23 cellular contexts compared by ENCODE assay signal in genomic region chr10:78924319-78925003, GRCh38.
A peak's percentile ranks its signal among the peaks of the same experiment; 100 is the strongest.
DNase-seq lines count a peak whose midpoint lies in the region; ATAC-seq and TF ChIP-seq lines count a peak whose summit lies in the region.
"Had no signal": no experiment of that assay in that cellular context is flagged by ENCODE, and none has a peak within 500 bp of the region (broad histone marks: within the 10 kb centered on the region; RNA-seq: fewer than 3 reads in every experiment).

No MANE protein-coding gene starts in this region.

- H3K4me3 ChIP-seq in right atrium auricular region (no peak overlapping the region), left ventricle myocardium inferior (no peak overlapping the region), upper lobe of right lung (no peak overlapping the region)
- H3K4me3 ChIP-seq: lung, SJSA1, tibial artery had no signal

- H3K27me3 ChIP-seq in right atrium auricular region (no peaks in the 10 kb centered on the region), left ventricle myocardium inferior (ENCODE audit: low read depth) (no peaks in the 10 kb centered on the region), upper lobe of right lung (no peaks in the 10 kb centered on the region)
- H3K27me3 ChIP-seq: SJSA1 had no signal

- peak; percentile 71 for ATAC-seq in Right ventricle myocardium superior (ENCODE audit: poor library complexity)
- ATAC-seq in upper lobe of right lung = no peak
- ATAC-seq: activated naive CD4-positive, alpha-beta T cell treated with anti-CD3 and anti-CD28 coated beads, Interleukin-2, amount 50 U/mL, for 72 hours; stimulated activated naive CD8-positive, alpha-beta T cell treated with anti-CD3 and anti-CD28 coated beads, Interleukin-15, Interleukin-2, amounts not matched to agents 100 U/mL and 50 U/mL, for 24 hours had no signal

- H3K9me3 ChIP-seq in right atrium auricular region (no peaks in the 10 kb centered on the region), left ventricle myocardium inferior (replicated peaks) (no peaks in the 10 kb centered on the region), upper lobe of right lung (no peaks in the 10 kb centered on the region)
- H3K9me3 ChIP-seq: SJSA1, tibial artery had no signal

- no peak for TF ChIP-seq CTCF in right atrium auricular region (IDR thresholded peaks at IDR 0.05)
- no peak for TF ChIP-seq CTCF in left ventricle myocardium inferior (IDR thresholded peaks at IDR 0.05; ENCODE audit: borderline replicate concordance)
- no peak for TF ChIP-seq CTCF in upper lobe of right lung (IDR thresholded peaks at IDR 0.05)

- no peak for DNase-seq in Right ventricle myocardium superior
- no peak for DNase-seq in right atrium auricular region (ENCODE audit: low spot score)
- peak; percentile 73 for DNase-seq in NCI-H510A treated with DMSO at 0.1 percent for 48 hours (lab: John Stamatoyannopoulos, UW)
- no peak for DNase-seq in left ventricle myocardium inferior
- DNase-seq in upper lobe of right lung = peak; percentile 26
- no peak for DNase-seq in retina
- DNase-seq in NCI-H2081 (lab: John Stamatoyannopoulos, UW) = no peak
- no peak for DNase-seq in anterior cingulate cortex (lab: John Stamatoyannopoulos, UW)
- DNase-seq: activated CD4-positive, alpha-beta T cell treated with anti-CD3 and anti-CD28 coated beads for 1 hour; activated CD8-positive, alpha-beta memory T cell treated with anti-CD3 and anti-CD28 coated beads for 24 hours; activated T-cell treated with anti-CD3 and anti-CD28 coated beads, Interleukin-2, amount 50 U/mL, for 48 hours; CD4-positive, alpha-beta T cell; DND-41; glutamatergic neuron; KG1; NCI-H1048; stimulated activated CD4-positive, alpha-beta T cell treated with anti-CD3 and anti-CD28 coated beads, Interleukin-2, amount 100 ng/mL, for 24 hours; stimulated activated naive CD8-positive, alpha-beta T cell treated with anti-CD3 and anti-CD28 coated beads, Interleukin-15, Interleukin-2, amounts not matched to agents 100 U/mL and 50 U/mL, for 24 hours; T1000; tibial artery had no signal

- no peaks in the 10 kb centered on the region for H3K36me3 ChIP-seq in right atrium auricular region
- H3K36me3 ChIP-seq in left ventricle myocardium inferior = no peaks in the 10 kb centered on the region
- H3K36me3 ChIP-seq in upper lobe of right lung = no peaks in the 10 kb centered on the region
- H3K36me3 ChIP-seq: SJSA1, tibial artery had no signal

- H3K4me1 ChIP-seq in right atrium auricular region (peaks cover 0 to 8% of the 10 kb centered on the region in 2 donors), left ventricle myocardium inferior (peaks cover 18% of the 10 kb centered on the region), upper lobe of right lung (no peaks in the 10 kb centered on the region)
- H3K4me1 ChIP-seq: SJSA1, tibial artery had no signal

- intact Hi-C loops in Right ventricle myocardium superior (cut with DNase I) (no loop called here), left ventricle myocardium inferior (cut with micrococcal nuclease) (no loop called here), upper lobe of right lung (cut with DNase I) (no loop called here)

- H3K27ac ChIP-seq in right atrium auricular region (no peak overlapping the region), left ventricle myocardium inferior (replicated peaks) (peak overlapping the region; percentile 57), upper lobe of right lung (no peak overlapping the region)
- H3K27ac ChIP-seq: SJSA1, tibial artery had no signal

Comparison
In these comparisons a context has a peak if more than half of its experiments do, and no peak if none do; other contexts are left out.
1. DNase-seq: peak in NCI-H510A treated with DMSO at 0.1 percent for 48 hours (single experiment) and upper lobe of right lung (single experiment); none in Right ventricle myocardium superior (single experiment), right atrium auricular region (single experiment), left ventricle myocardium inferior (single experiment), retina (single experiment), NCI-H2081 (0 of 2) and anterior cingulate cortex (0 of 58).